Comparison of ENCODE assay signal across 1 cellular context in the genomic region with DNA sequence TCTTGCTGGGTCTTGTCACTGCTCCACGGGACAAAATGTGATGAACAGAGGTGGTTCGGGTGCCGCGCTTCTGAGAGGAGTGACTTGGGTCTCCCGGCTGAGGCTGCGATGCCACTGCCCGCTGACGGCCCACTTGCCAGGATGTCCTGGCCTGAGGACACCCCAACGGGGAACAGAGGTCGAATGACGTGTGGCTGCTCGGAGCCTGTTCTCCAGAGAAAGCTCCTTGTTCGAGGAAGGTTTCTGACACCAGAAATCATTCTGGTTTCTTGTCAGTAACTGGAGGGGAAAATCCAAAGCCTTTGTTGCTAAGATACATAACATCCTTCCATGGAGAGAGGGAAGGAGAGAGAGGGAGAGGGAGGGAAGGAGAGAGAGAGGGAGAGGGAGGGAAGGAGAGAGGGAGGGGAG.
TF ChIP-seq lines count a peak whose summit lies in the region.

No MANE protein-coding gene starts in this region.

TF ChIP-seq in WTC11, 78 proteins besides CTCF, POLR2A, EP300 and RAD21 (continued from another document):
- TF ChIP-seq, protein P1, sequence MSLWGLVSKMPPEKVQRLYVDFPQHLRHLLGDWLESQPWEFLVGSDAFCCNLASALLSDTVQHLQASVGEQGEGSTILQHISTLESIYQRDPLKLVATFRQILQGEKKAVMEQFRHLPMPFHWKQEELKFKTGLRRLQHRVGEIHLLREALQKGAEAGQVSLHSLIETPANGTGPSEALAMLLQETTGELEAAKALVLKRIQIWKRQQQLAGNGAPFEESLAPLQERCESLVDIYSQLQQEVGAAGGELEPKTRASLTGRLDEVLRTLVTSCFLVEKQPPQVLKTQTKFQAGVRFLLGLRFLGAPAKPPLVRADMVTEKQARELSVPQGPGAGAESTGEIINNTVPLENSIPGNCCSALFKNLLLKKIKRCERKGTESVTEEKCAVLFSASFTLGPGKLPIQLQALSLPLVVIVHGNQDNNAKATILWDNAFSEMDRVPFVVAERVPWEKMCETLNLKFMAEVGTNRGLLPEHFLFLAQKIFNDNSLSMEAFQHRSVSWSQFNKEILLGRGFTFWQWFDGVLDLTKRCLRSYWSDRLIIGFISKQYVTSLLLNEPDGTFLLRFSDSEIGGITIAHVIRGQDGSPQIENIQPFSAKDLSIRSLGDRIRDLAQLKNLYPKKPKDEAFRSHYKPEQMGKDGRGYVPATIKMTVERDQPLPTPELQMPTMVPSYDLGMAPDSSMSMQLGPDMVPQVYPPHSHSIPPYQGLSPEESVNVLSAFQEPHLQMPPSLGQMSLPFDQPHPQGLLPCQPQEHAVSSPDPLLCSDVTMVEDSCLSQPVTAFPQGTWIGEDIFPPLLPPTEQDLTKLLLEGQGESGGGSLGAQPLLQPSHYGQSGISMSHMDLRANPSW (CRISPR knock-in tag; conservative IDR thresholded peaks at IDR 0.05; ENCODE audit: low read depth): no peak
- TF ChIP-seq ZNF416 (CRISPR knock-in tag; IDR thresholded peaks at IDR 0.05) (no peak), FOXP1 (CRISPR knock-in tag; IDR thresholded peaks at IDR 0.05; ENCODE audit: borderline replicate concordance) (no peak), ZNF138 (CRISPR knock-in tag; conservative IDR thresholded peaks at IDR 0.05) (no peak), TCF7 (CRISPR knock-in tag; IDR thresholded peaks at IDR 0.05; ENCODE audit: low read depth) (no peak)
- TF ChIP-seq, protein P2, sequence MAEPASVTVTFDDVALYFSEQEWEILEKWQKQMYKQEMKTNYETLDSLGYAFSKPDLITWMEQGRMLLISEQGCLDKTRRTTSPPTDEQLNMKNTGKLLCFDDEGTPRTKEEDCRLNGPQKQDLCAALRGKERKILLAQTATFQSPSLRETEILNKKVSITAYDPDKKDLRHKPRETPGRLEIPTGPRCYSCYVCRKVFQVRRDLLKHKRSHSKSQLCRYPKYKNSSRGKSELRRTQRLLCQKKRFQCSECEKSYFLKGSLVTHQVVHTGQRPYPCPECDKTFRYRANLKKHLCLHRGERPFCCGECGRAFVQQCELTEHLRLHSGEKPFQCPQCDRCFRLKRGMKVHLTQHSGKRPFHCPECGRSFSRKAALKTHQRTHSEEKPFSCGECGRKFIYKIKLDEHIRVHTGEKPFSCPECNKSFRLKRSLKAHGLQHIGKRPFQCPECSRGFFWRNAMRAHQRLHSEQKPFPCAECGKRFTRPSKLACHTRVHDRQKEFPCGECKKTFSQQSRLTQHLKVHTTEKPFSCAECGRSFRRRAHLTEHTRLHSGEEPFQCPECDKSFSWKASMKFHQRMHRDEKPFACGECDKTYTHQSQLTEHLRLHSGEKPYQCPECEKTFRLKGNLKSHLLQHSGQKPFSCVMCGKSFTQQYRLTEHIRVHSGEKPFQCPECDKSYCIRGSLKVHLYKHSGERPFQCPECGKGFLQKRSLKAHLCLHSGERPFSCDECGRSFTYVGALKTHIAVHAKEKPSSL (CRISPR knock-in tag; conservative IDR thresholded peaks at IDR 0.05): no peak
